In the genomic region with DNA sequence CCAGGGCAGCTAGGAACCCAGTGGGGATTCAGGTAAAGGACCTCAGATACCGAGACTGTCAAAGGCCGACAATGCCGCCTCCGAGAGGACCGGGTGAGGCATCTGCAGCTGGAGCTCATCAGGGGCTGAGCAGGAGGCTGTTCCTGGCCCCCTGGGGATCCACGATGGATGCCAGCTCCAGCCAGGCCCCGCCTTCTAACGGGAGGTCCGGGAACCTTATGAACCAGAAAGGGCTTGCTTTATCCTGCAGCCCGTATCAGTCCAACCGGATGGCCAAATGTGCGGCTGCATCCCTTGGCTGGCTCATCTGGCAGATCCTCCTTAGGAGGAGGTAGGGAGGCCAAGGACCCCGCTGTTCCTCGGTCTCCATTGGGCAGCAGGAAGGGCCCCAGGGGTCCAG, we compare ENCODE assay signal across 14 cellular contexts. TPM values are rescaled to one million over a fixed set of nuclear protein-coding genes. Genes with fewer than 3 reads are reported as not detected.
DNase-seq lines count a peak whose midpoint lies in the region; ATAC-seq and TF ChIP-seq lines count a peak whose summit lies in the region.
"Had no signal": no experiment of that assay in that cellular context is flagged by ENCODE, and none has a peak within 500 bp of the region (broad histone marks: within the 10 kb centered on the region; RNA-seq: fewer than 3 reads in every experiment).

No MANE protein-coding gene starts in this region.

- ATAC-seq in HG02623 (IDR thresholded peaks at IDR 0.05; ENCODE audit: unreplicated experiment) (no peak), GM21526 (IDR thresholded peaks at IDR 0.05; ENCODE audit: low FRiP score, unreplicated experiment) (no peak), PC-3 (no peak)
- ATAC-seq: activated T-cell treated with anti-CD3 and anti-CD28 coated beads, Interleukin-2, amount 50 U/mL, for 4 hours; esophagus mucosa had no signal

- 20% methylated on average over 2 of the region's 14 CpGs for WGBS in suprapubic skin

- no peaks in the 10 kb centered on the region for H3F3A ChIP-seq in PC-3 (ENCODE audit: low read length, unreplicated experiment)

- no peak overlapping the region for H3K4me2 ChIP-seq in PC-3 (ENCODE audit: low read length)

- H4K20me1 ChIP-seq in PC-3 (ENCODE audit: low read length), result no peaks in the 10 kb centered on the region

- TF ChIP-seq CTCF in cardiac fibroblast (IDR thresholded peaks at IDR 0.05; ENCODE audit: low read depth, low read length), result no peak
- TF ChIP-seq CTCF in suprapubic skin (IDR thresholded peaks at IDR 0.05), result no peak
- TF ChIP-seq CTCF in PC-3 (conservative IDR thresholded peaks at IDR 0.05; ENCODE audit: low read depth, low read length), result no peak

- no peak overlapping the region for H3K9ac ChIP-seq in PC-3 (ENCODE audit: low read length)

- H3K36me3 ChIP-seq in suprapubic skin (peaks cover 24% of the 10 kb centered on the region), PC-3 (ENCODE audit: low read depth, low read length) (peaks cover 5% of the 10 kb centered on the region; the same call in 1 of the 2 replicates)

- intact Hi-C loops in PC-3 (cut with micrococcal nuclease), result loop anchor here (1.0 kb wide), 2 partner anchors 368 to 375 kb away; no protein-coding TSS in a partner anchor

- peak overlapping the region; percentile 20 for H3K27ac ChIP-seq in suprapubic skin
- no peak overlapping the region for H3K27ac ChIP-seq in PC-3 (ENCODE audit: low read length)

- H3K4me3 ChIP-seq in cardiac fibroblast (replicated peaks in 1 of 2; ENCODE audit: low read depth in 2 of 2, low read length in 2 of 2), result no peak overlapping the region
- H3K4me3 ChIP-seq in suprapubic skin, result no peak overlapping the region
- no peak overlapping the region for H3K4me3 ChIP-seq in PC-3 (ENCODE audit: low read length)
- H3K4me3 ChIP-seq: adrenal gland had no signal

- H3K4me1 ChIP-seq in suprapubic skin (peaks cover 37% of the 10 kb centered on the region), PC-3 (ENCODE audit: insufficient read depth, low read length) (no peaks in the 10 kb centered on the region)

- CTCF ChIA-PET in PC-3 (lab: Charles Lee), result no interaction called here

- no peak overlapping the region for H2AFZ ChIP-seq in PC-3 (ENCODE audit: low read length)

- H3K27me3 ChIP-seq in suprapubic skin (no peaks in the 10 kb centered on the region), PC-3 (ENCODE audit: low read length) (no peaks in the 10 kb centered on the region)
- H3K27me3 ChIP-seq: adrenal gland had no signal

- no peaks in the 10 kb centered on the region for H3K79me2 ChIP-seq in PC-3 (ENCODE audit: low read length)

- DNase-seq in NCI-H748 (lab: John Stamatoyannopoulos, UW; ENCODE audit: unreplicated experiment) (peak; percentile 5), NCI-H748 treated with DMSO at 0.1 percent for 48 hours (lab: John Stamatoyannopoulos, UW) (no peak), cardiac fibroblast (ENCODE audit: low read depth in 2 of 2) (peak; percentile 63 to 80), hepatic stellate cell (ENCODE audit: low spot score) (peak; percentile 75), suprapubic skin (ENCODE audit: low spot score in 2 of 2) (peak; percentile 75 to 86), PC-3 (no peak)
- DNase-seq: activated CD4-positive, alpha-beta T cell treated with anti-CD3 and anti-CD28 coated beads for 4 hours; activated T-cell treated with anti-CD3 and anti-CD28 coated beads, Interleukin-2, amount 50 U/mL, for 4 hours; DND-41; NCI-H1092 had no signal

- no TSS peak for BruUV-seq in PC-3 (replicated peaks; lab: Mats Ljungman, UMichigan)

- H3K9me2 ChIP-seq in PC-3 (replicated peaks; ENCODE audit: low read length), result no peaks in the 10 kb centered on the region

- POLR2A ChIA-PET in PC-3 (lab: Charles Lee; ENCODE audit: unreplicated experiment), result interaction anchor here (0.5 to 0.6 kb wide), 2 partner anchors 89 to 323 kb away, joined by 3 to 4 read pairs; no protein-coding TSS in a partner anchor

- no peaks in the 10 kb centered on the region for H3K9me3 ChIP-seq in suprapubic skin
- no peaks in the 10 kb centered on the region for H3K9me3 ChIP-seq in PC-3 (ENCODE audit: low read length)
- H3K9me3 ChIP-seq: adrenal gland had no signal

- TF ChIP-seq POLR2A in suprapubic skin (IDR thresholded peaks at IDR 0.05), result no peak

- TF ChIP-seq EP300 in suprapubic skin (IDR thresholded peaks at IDR 0.05), result no peak

RNA-seq across cellular contexts. Expression of gene SLC45A1, which starts 32.0 kb away (rescaled TPM):
- 1 to 10 TPM in 1 of 4 donors, under 1 TPM in 3; 0.76 to 1.6 (median 0.86) TPM for total RNA-seq in suprapubic skin
- 0.62 and 0.75 TPM in 2 replicates for total RNA-seq in PC-3 (2014; rRNA removed)

Comparison
In these comparisons a context has a peak if more than half of its experiments do, and no peak if none do; other contexts are left out.
1. DNase-seq: peak in NCI-H748 (single experiment), cardiac fibroblast (2 of 2), hepatic stellate cell (single experiment) and suprapubic skin (2 of 2); none in NCI-H748 treated with DMSO at 0.1 percent for 48 hours (single experiment) and PC-3 (single experiment).